Comparison of ENCODE assay signal across 8 cellular contexts in genomic region chr1:6613361-6614018, GRCh38. TPM values are rescaled to one million over a fixed set of nuclear protein-coding genes. Genes with fewer than 3 reads are reported as not detected.
DNase-seq lines count a peak whose midpoint lies in the region; ATAC-seq and TF ChIP-seq lines count a peak whose summit lies in the region.

Gene PHF13, plus strand, starts transcription at chr1:6613731. Its CDS starts 336 bp downstream, at chr1:6614067.

- DNase-seq in NCI-H748 (lab: John Stamatoyannopoulos, UW; ENCODE audit: unreplicated experiment) (peak; percentile 97), cortex of kidney (lab: John Stamatoyannopoulos, UW) (peak; percentile 91), left lobe of liver (ENCODE audit: low spot score) (peak; percentile 100)
- peak; percentile 99 for DNase-seq in activated CD4-positive, alpha-beta T cell treated with anti-CD3 and anti-CD28 coated beads, Interleukin-2, amount 50 U/mL, for 1 hour
- DNase-seq in stimulated activated CD4-positive, alpha-beta T cell treated with anti-CD3 and anti-CD28 coated beads, Interleukin-2, amount 100 ng/mL, for 24 hours = peak; percentile 100

- peak within 1 kb of the TSS; percentile 87 for H3K27ac ChIP-seq in C4-2B

- ATAC-seq in GM19395 (IDR thresholded peaks at IDR 0.05; ENCODE audit: unreplicated experiment) = peak; percentile 86
- ATAC-seq in HG03558 (IDR thresholded peaks at IDR 0.05; ENCODE audit: extremely low read depth, unreplicated experiment) = peak; percentile 83
- peak; percentile 92 for ATAC-seq in left lobe of liver

- TF ChIP-seq CTCF in C4-2B (conservative IDR thresholded peaks at IDR 0.05) = no peak

RNA-seq across cellular contexts. Expression of gene PHF13, which starts in this region (rescaled TPM):
- 5.5 TPM for total RNA-seq in left lobe of liver

Comparison
In these comparisons a context has a peak if more than half of its experiments do, and no peak if none do; other contexts are left out.
1. Peak in every context shown above with its lines: DNase-seq, ATAC-seq and H3K27ac ChIP-seq.